Comparison of ENCODE assay signal across 8 cellular contexts in genomic region chr1:206479164-206480125, GRCh38. TPM values are rescaled to one million over a fixed set of nuclear protein-coding genes. Genes with fewer than 3 reads are reported as not detected.
A peak's percentile ranks its signal among the peaks of the same experiment; 100 is the strongest.
DNase-seq lines count a peak whose midpoint lies in the region; ATAC-seq, FAIRE-seq and TF ChIP-seq lines count a peak whose summit lies in the region.

No MANE protein-coding gene starts in this region.

- CTCF ChIA-PET in WTC11 (lab: Charles Lee) = interaction anchor here (0.5 to 4.1 kb wide), 47 partner anchors 9 to 495 kb away, joined by 3 to 90 read pairs (median 7); partner anchors contain the start of genes DYRK3, EIF2D, IKBKE and RASSF5

- H3K4me3 ChIP-seq in AG09309 (ENCODE audit: control insufficient read depth, low read depth, low read length) (no peak overlapping the region), breast epithelium (no peak overlapping the region), kidney (ENCODE audit: low read length in 2 of 2) (no peak overlapping the region)

- H3K4me1 Mint-ChIP-seq in WTC11 = peaks cover 4% of the 10 kb centered on the region

- intact Hi-C loops in breast epithelium (cut with DNase I; ENCODE audit: low total_unique reads) (no loop called here), kidney (cut with DNase I) (no loop called here)

- H3K36me3 ChIP-seq in breast epithelium = no peaks in the 10 kb centered on the region
- H3K36me3 ChIP-seq in kidney (ENCODE audit: control insufficient read depth in 1 of 2, insufficient read depth in 2 of 2, low read length in 2 of 2) = no peaks in the 10 kb centered on the region

- H3K4me1 ChIP-seq in breast epithelium = no peaks in the 10 kb centered on the region
- no peaks in the 10 kb centered on the region for H3K4me1 ChIP-seq in kidney (ENCODE audit: control insufficient read depth in 1 of 2, insufficient read depth in 1 of 2, low read depth in 1 of 2, low read length in 2 of 2)

- TF ChIP-seq POLR2A in breast epithelium (IDR thresholded peaks at IDR 0.05) = no peak

- ATAC-seq in WTC11 (peak; percentile 89), GM21381 (IDR thresholded peaks at IDR 0.05; ENCODE audit: unreplicated experiment) (no peak)

- FAIRE-seq in GM19239 (lab: Jason Lieb, UNC) (peak; percentile 89), kidney (lab: Jason Lieb, UNC) (no peak)

- H3K9me3 ChIP-seq in breast epithelium (no peaks in the 10 kb centered on the region), kidney (ENCODE audit: control insufficient read depth in 1 of 2, low read length in 2 of 2) (no peaks in the 10 kb centered on the region)

- no peak overlapping the region for H3K27ac Mint-ChIP-seq in WTC11

- TF ChIP-seq CTCF in AG09309 (IDR thresholded peaks at IDR 0.05; ENCODE audit: control insufficient read depth, insufficient read depth, low read depth, low read length, missing control alignments) (peak; percentile 82), WTC11 (IDR thresholded peaks at IDR 0.05) (peak; percentile 70), breast epithelium (IDR thresholded peaks at IDR 0.05) (peak; percentile 71 to 83 (median 76)), kidney (IDR thresholded peaks at IDR 0.05; ENCODE audit: borderline replicate concordance, extremely low read depth, insufficient read depth) (peak; percentile 83)

- H3K27me3 Mint-ChIP-seq in WTC11 (ENCODE audit: low read depth) = no peaks in the 10 kb centered on the region

- H3K27ac ChIP-seq in breast epithelium = no peak overlapping the region
- H3K27ac ChIP-seq in kidney (ENCODE audit: low read depth in 2 of 2, low read length in 2 of 2) = no peak overlapping the region

- no peak overlapping the region for H3K4me3 Mint-ChIP-seq in WTC11

- H3K9ac ChIP-seq in kidney (ENCODE audit: low read length in 2 of 2) = no peak overlapping the region

- peaks cover 14% of the 10 kb centered on the region for H3K36me3 Mint-ChIP-seq in WTC11

- POLR2A ChIA-PET in WTC11 (lab: Charles Lee) = interaction anchor here (0.8 to 1.2 kb wide), 2 partner anchors 9 to 14 kb away, joined by 3 read pairs; partner anchors contain the start of gene IKBKE

- H3K9me3 Mint-ChIP-seq in WTC11 = no peaks in the 10 kb centered on the region

- peak; percentile 38 for DNase-seq in AG09309 (ENCODE audit: low read depth)
- DNase-seq in GM19239 (ENCODE audit: insufficient read length, low spot score) = peak; percentile 80
- peak; percentile 23 for DNase-seq in NCI-H2196 treated with DMSO at 0.1 percent for 48 hours (lab: John Stamatoyannopoulos, UW; ENCODE audit: unreplicated experiment)
- DNase-seq in WTC11 (ENCODE audit: low spot score) = peak; percentile 76
- DNase-seq in breast epithelium (ENCODE audit: low spot score in 2 of 2) = peak in 1 of 2 donors; percentile 66
- peak; percentile 72 for DNase-seq in kidney
- DNase-seq in stimulated activated CD4-positive, alpha-beta T cell treated with anti-CD3 and anti-CD28 coated beads, Interleukin-4, amount 100 ng/mL, for 48 hours (ENCODE audit: low read depth in 2 of 2) = peak; percentile 64 to 68

- H3K27me3 ChIP-seq in breast epithelium = no peaks in the 10 kb centered on the region

TF ChIP-seq in WTC11, 78 proteins besides CTCF, POLR2A, EP300 and RAD21:
- no peak for TF ChIP-seq IRF1 (CRISPR knock-in tag; IDR thresholded peaks at IDR 0.05)
- TF ChIP-seq ATF1 (CRISPR knock-in tag; IDR thresholded peaks at IDR 0.05) = no peak
- TF ChIP-seq ZBTB21 (CRISPR knock-in tag; IDR thresholded peaks at IDR 0.05; ENCODE audit: borderline replicate concordance) = no peak
- TF ChIP-seq E2F1 (CRISPR knock-in tag; IDR thresholded peaks at IDR 0.05) = no peak
- no peak for TF ChIP-seq EMX1 (CRISPR knock-in tag; IDR thresholded peaks at IDR 0.05)
- TF ChIP-seq MYBL2 (CRISPR knock-in tag; IDR thresholded peaks at IDR 0.05) = no peak
- TF ChIP-seq E2F4 (CRISPR knock-in tag; IDR thresholded peaks at IDR 0.05; ENCODE audit: borderline replicate concordance, low read depth) = no peak
- no peak for TF ChIP-seq JUN (CRISPR knock-in tag; IDR thresholded peaks at IDR 0.05)
- TF ChIP-seq CBFB (CRISPR knock-in tag; IDR thresholded peaks at IDR 0.05; ENCODE audit: low read depth) = no peak
- TF ChIP-seq ZNF263 (CRISPR knock-in tag; IDR thresholded peaks at IDR 0.05; ENCODE audit: low read depth) = no peak
- no peak for TF ChIP-seq GTF2I (CRISPR knock-in tag; conservative IDR thresholded peaks at IDR 0.05)
- TF ChIP-seq TP53 (CRISPR knock-in tag; IDR thresholded peaks at IDR 0.05) = no peak
- TF ChIP-seq NFE2L1 (CRISPR knock-in tag; IDR thresholded peaks at IDR 0.05) = no peak

RNA-seq across cellular contexts. Expression of gene IKBKE, which starts 9.2 kb away (rescaled TPM):
- total RNA-seq in WTC11 (2021) = 7.8 to 8.1 TPM (median 8.0 TPM) in 3 replicates
- total RNA-seq in breast epithelium = 1 to 10 TPM; 4.4 to 4.9 (median 4.8) TPM
- 14.5 TPM for total RNA-seq in kidney
- polyA plus RNA-seq in kidney (ENCODE audit: insufficient read depth, low read depth, low replicate concordance) = 3.4 TPM

RNA-seq across cellular contexts. Expression of gene RASSF5, which starts 27.9 kb away (rescaled TPM):
- total RNA-seq in WTC11 (2021) = 1.7 to 2.1 TPM (median 1.7 TPM) in 3 replicates
- total RNA-seq in breast epithelium = 10 to 100 TPM; 11.0 to 17.0 (median 11.1) TPM
- 18.8 TPM for total RNA-seq in kidney
- polyA plus RNA-seq in kidney (ENCODE audit: insufficient read depth, low read depth, low replicate concordance) = 2.4 TPM
